10 cellular contexts compared by ENCODE assay signal in genomic region chr22:39524089-39524752, GRCh38. TPM values are rescaled to one million over a fixed set of nuclear protein-coding genes. Genes with fewer than 3 reads are reported as not detected.
DNase-seq lines count a peak whose midpoint lies in the region; ATAC-seq and TF ChIP-seq lines count a peak whose summit lies in the region.
"Had no signal": no experiment of that assay in that cellular context is flagged by ENCODE, and none has a peak within 500 bp of the region (broad histone marks: within the 10 kb centered on the region; RNA-seq: fewer than 3 reads in every experiment).

No MANE protein-coding gene starts in this region.

- H3K27me3 Mint-ChIP-seq in activated CD4-positive, alpha-beta T cell treated with anti-CD3 and anti-CD28 coated beads, Interleukin-2, amount 10 ng/mL, durations not matched to agents 24 days and 14 days = peaks cover 2% of the 10 kb centered on the region
- no peaks in the 10 kb centered on the region for H3K27me3 Mint-ChIP-seq in stimulated activated naive B cell treated with anti-CD40 and anti-IgM and Interleukin-4, amounts not matched to agents 10 μg/mL and 1 μg/mL and 100 μg/mL, for 72 hours

- peak overlapping the region; percentile 42 for H3K4me3 Mint-ChIP-seq in activated CD4-positive, alpha-beta T cell treated with anti-CD3 and anti-CD28 coated beads, Interleukin-2, amount 10 ng/mL, durations not matched to agents 24 days and 14 days
- peak overlapping the region; percentile 59 to 99 for H3K4me3 Mint-ChIP-seq in stimulated activated naive B cell treated with anti-CD40 and anti-IgM and Interleukin-4, amounts not matched to agents 10 μg/mL and 1 μg/mL and 100 μg/mL, for 72 hours

- TF ChIP-seq POLR2A in Raji (IDR thresholded peaks at IDR 0.05; ENCODE audit: insufficient read depth, low read depth, low read length) (peak; percentile 47; the same call in 1 of the 2 replicates), erythroblast (IDR thresholded peaks at IDR 0.05; ENCODE audit: low read length) (peak; percentile 22)

- H3K9me3 Mint-ChIP-seq in activated CD4-positive, alpha-beta T cell treated with anti-CD3 and anti-CD28 coated beads, Interleukin-2, amount 10 ng/mL, durations not matched to agents 24 days and 14 days = no peaks in the 10 kb centered on the region
- peaks cover 0 to 1% of the 10 kb centered on the region in 2 donors for H3K9me3 Mint-ChIP-seq in stimulated activated naive B cell treated with anti-CD40 and anti-IgM and Interleukin-4, amounts not matched to agents 10 μg/mL and 1 μg/mL and 100 μg/mL, for 72 hours

- ATAC-seq in stimulated activated naive B cell treated with anti-CD40 and anti-IgM and Interleukin-4, amounts not matched to agents 10 μg/mL and 1 μg/mL and 100 μg/mL, for 72 hours (replicated peaks) = no peak

- peak overlapping the region; percentile 81 for H3K27ac Mint-ChIP-seq in activated CD4-positive, alpha-beta T cell treated with anti-CD3 and anti-CD28 coated beads, Interleukin-2, amount 10 ng/mL, durations not matched to agents 24 days and 14 days
- peak overlapping the region; percentile 80 for H3K27ac Mint-ChIP-seq in stimulated activated naive B cell treated with anti-CD40 and anti-IgM and Interleukin-4, amounts not matched to agents 10 μg/mL and 1 μg/mL and 100 μg/mL, for 72 hours

- intact Hi-C loops in activated CD4-positive, alpha-beta T cell treated with anti-CD3 and anti-CD28 coated beads, Interleukin-2, amount 10 ng/mL, durations not matched to agents 24 days and 14 days (cut with micrococcal nuclease) = loop anchor here (10.0 kb wide), 1 partner anchor 1761 kb away; the partner anchor contains the start of gene RANGAP1

- H3K36me3 Mint-ChIP-seq in activated CD4-positive, alpha-beta T cell treated with anti-CD3 and anti-CD28 coated beads, Interleukin-2, amount 10 ng/mL, durations not matched to agents 24 days and 14 days (ENCODE audit: low read depth) = peaks cover 75% of the 10 kb centered on the region
- H3K36me3 Mint-ChIP-seq in stimulated activated naive B cell treated with anti-CD40 and anti-IgM and Interleukin-4, amounts not matched to agents 10 μg/mL and 1 μg/mL and 100 μg/mL, for 72 hours = peaks cover 72 to 83% of the 10 kb centered on the region in 2 donors

- peaks cover 61% of the 10 kb centered on the region for H3K4me1 Mint-ChIP-seq in activated CD4-positive, alpha-beta T cell treated with anti-CD3 and anti-CD28 coated beads, Interleukin-2, amount 10 ng/mL, durations not matched to agents 24 days and 14 days
- H3K4me1 Mint-ChIP-seq in stimulated activated naive B cell treated with anti-CD40 and anti-IgM and Interleukin-4, amounts not matched to agents 10 μg/mL and 1 μg/mL and 100 μg/mL, for 72 hours = peaks cover 59 to 88% of the 10 kb centered on the region in 2 donors

- DNase-seq in activated CD4-positive, alpha-beta T cell treated with anti-CD3 and anti-CD28 coated beads, Interleukin-2, amount 10 ng/mL, durations not matched to agents 24 days and 14 days = no peak
- DNase-seq in activated CD4-positive, alpha-beta T cell treated with anti-CD3 and anti-CD28 coated beads, Interleukin-2, amount 50 U/mL, for 1 hour = no peak
- DNase-seq in erythroblast (lab: John Stamatoyannopoulos, UW) = peak in 1 of 2 experiments; percentile 39
- DNase-seq in stimulated activated naive B cell treated with anti-CD40 and anti-IgM and Interleukin-4, amounts not matched to agents 10 μg/mL and 1 μg/mL and 100 μg/mL, for 72 hours = no peak
- DNase-seq in GOT3 (lab: John Stamatoyannopoulos, UW) = no peak
- no peak for DNase-seq in NCI-H748 treated with DMSO at 0.1 percent for 48 hours (lab: John Stamatoyannopoulos, UW)
- no peak for DNase-seq in NCI-H345 (lab: John Stamatoyannopoulos, UW)

RNA-seq across cellular contexts. Expression of gene ATF4, which starts 3.9 kb away (rescaled TPM):
- total RNA-seq in activated CD4-positive, alpha-beta T cell treated with anti-CD3 and anti-CD28 coated beads, Interleukin-2, amount 10 ng/mL, durations not matched to agents 24 days and 14 days = 392 and 393 TPM in 2 replicates

RNA-seq across cellular contexts. Expression of gene RPS19BP1, which starts 8.3 kb away (rescaled TPM):
- total RNA-seq in activated CD4-positive, alpha-beta T cell treated with anti-CD3 and anti-CD28 coated beads, Interleukin-2, amount 10 ng/mL, durations not matched to agents 24 days and 14 days = 96.2 and 96.9 TPM in 2 replicates

RNA-seq across cellular contexts. Expression of gene MIEF1, which starts 22.1 kb away (rescaled TPM):
- total RNA-seq in activated CD4-positive, alpha-beta T cell treated with anti-CD3 and anti-CD28 coated beads, Interleukin-2, amount 10 ng/mL, durations not matched to agents 24 days and 14 days = 53.7 and 54.8 TPM in 2 replicates

RNA-seq across cellular contexts. Expression of gene CACNA1I, which starts 46.3 kb away (rescaled TPM):
- 0.05 and 0.07 TPM in 2 replicates for total RNA-seq in activated CD4-positive, alpha-beta T cell treated with anti-CD3 and anti-CD28 coated beads, Interleukin-2, amount 10 ng/mL, durations not matched to agents 24 days and 14 days
- total RNA-seq: HT1080, Right ventricle myocardium inferior had no signal
